17 cellular contexts compared by ENCODE assay signal in genomic region chr7:50156746-50157145, GRCh38.
DNase-seq lines count a peak whose midpoint lies in the region; ATAC-seq and TF ChIP-seq lines count a peak whose summit lies in the region.
"Had no signal": no experiment of that assay in that cellular context is flagged by ENCODE, and none has a peak within 500 bp of the region (broad histone marks: within the 10 kb centered on the region; RNA-seq: fewer than 3 reads in every experiment).

No MANE protein-coding gene starts in this region.

- CTCF ChIA-PET in CD4-positive, alpha-beta T cell (lab: Charles Lee): interaction anchor here (1.2 kb wide), 2 partner anchors 13 to 49 kb away, joined by 3 read pairs; no protein-coding TSS in a partner anchor

- no peaks in the 10 kb centered on the region for H3K36me3 Mint-ChIP-seq in CD4-positive, alpha-beta T cell (ENCODE audit: low read depth)
- H3K36me3 Mint-ChIP-seq in endothelial cell (ENCODE audit: low read depth, unreplicated experiment): no peaks in the 10 kb centered on the region
- H3K36me3 Mint-ChIP-seq: IgD-negative memory B cell had no signal

- H3K9me3 ChIP-seq in CD4-positive, alpha-beta T cell (ENCODE audit: control insufficient read depth, low read length): no peaks in the 10 kb centered on the region
- H3K9me3 ChIP-seq: right lobe of liver, thoracic aorta had no signal

- peaks cover 22% of the 10 kb centered on the region for H3K4me1 Mint-ChIP-seq in CD4-positive, alpha-beta T cell (ENCODE audit: low read depth)
- H3K4me1 Mint-ChIP-seq in endothelial cell (ENCODE audit: unreplicated experiment): peaks cover 17% of the 10 kb centered on the region

- no peak for DNase-seq in CD4-positive, alpha-beta T cell
- peak; percentile 65 for DNase-seq in GDM1 (lab: John Stamatoyannopoulos, UW)
- DNase-seq in UCSD-AML1 (lab: John Stamatoyannopoulos, UW; ENCODE audit: unreplicated experiment): peak; percentile 41
- peak; percentile 37 for DNase-seq in endothelial cell (ENCODE audit: low spot score)
- DNase-seq in HuH-7.5 (ENCODE audit: low spot score): no peak
- DNase-seq: activated gamma-delta T cell treated with Interleukin-2 at 50 U/mL for 16 hours; midbrain; NCI-H1092; NCI-H82; occipital lobe; right lobe of liver; stimulated activated CD4-positive, alpha-beta T cell treated with anti-CD3 and anti-CD28 coated beads, Interleukin-1b, Interleukin-23, amount 100 ng/mL, for 48 hours had no signal

- POLR2A ChIA-PET in CD4-positive, alpha-beta T cell (lab: Charles Lee): interaction anchor here (0.9 to 2.7 kb wide), 7 partner anchors 8 to 211 kb away, joined by 3 to 15 read pairs (median 4); no protein-coding TSS in a partner anchor

- peak overlapping the region; percentile 73 for H3K27ac Mint-ChIP-seq in CD4-positive, alpha-beta T cell
- H3K27ac Mint-ChIP-seq in endothelial cell (ENCODE audit: unreplicated experiment): peak overlapping the region; percentile 34

- no peak for TF ChIP-seq CTCF in CD4-positive, alpha-beta T cell (IDR thresholded peaks at IDR 0.05)
- no peak for TF ChIP-seq CTCF in endothelial cell (IDR thresholded peaks at IDR 0.05; ENCODE audit: unreplicated experiment)

- intact Hi-C loops in CD4-positive, alpha-beta T cell (cut with DNase I, micrococcal nuclease): loop anchor here in 1 of 2 experiments (5.0 kb wide), 1 partner anchor 36 kb away; no protein-coding TSS in a partner anchor

- H3K27ac ChIP-seq in CD4-positive, alpha-beta T cell (ENCODE audit: low read depth, low read length): no peak overlapping the region
- H3K27ac ChIP-seq: C4-2B, right lobe of liver, thoracic aorta had no signal

- H3K4me3 Mint-ChIP-seq in CD4-positive, alpha-beta T cell: peak overlapping the region; percentile 40
- H3K4me3 Mint-ChIP-seq in endothelial cell (ENCODE audit: unreplicated experiment): no peak overlapping the region

- H3K27me3 Mint-ChIP-seq in CD4-positive, alpha-beta T cell: no peaks in the 10 kb centered on the region
- H3K27me3 Mint-ChIP-seq in endothelial cell (ENCODE audit: unreplicated experiment): no peaks in the 10 kb centered on the region
- H3K27me3 Mint-ChIP-seq: IgD-negative memory B cell had no signal

- H3K9me3 Mint-ChIP-seq in CD4-positive, alpha-beta T cell: no peaks in the 10 kb centered on the region
- no peaks in the 10 kb centered on the region for H3K9me3 Mint-ChIP-seq in endothelial cell (ENCODE audit: unreplicated experiment)
- H3K9me3 Mint-ChIP-seq: IgD-negative memory B cell had no signal

- H3K27me3 ChIP-seq in CD4-positive, alpha-beta T cell (ENCODE audit: control insufficient read depth, insufficient read depth, low read length): no peaks in the 10 kb centered on the region
- H3K27me3 ChIP-seq: right lobe of liver had no signal

- ATAC-seq in CD4-positive, alpha-beta T cell (ENCODE audit: poor library complexity): peak; percentile 17
- ATAC-seq in GM21737 (IDR thresholded peaks at IDR 0.05; ENCODE audit: unreplicated experiment) (no peak), GM18520 (IDR thresholded peaks at IDR 0.05; ENCODE audit: unreplicated experiment) (no peak)

Comparison
In these comparisons a context has a peak if more than half of its experiments do, and no peak if none do; other contexts are left out.
1. DNase-seq: peak in GDM1 (single experiment), UCSD-AML1 (single experiment) and endothelial cell (single experiment); none in CD4-positive, alpha-beta T cell (0 of 10) and HuH-7.5 (single experiment).